Comparison of ENCODE assay signal across 19 cellular contexts in genomic region chr3:111733154-111733553, GRCh38. TPM values are rescaled to one million over a fixed set of nuclear protein-coding genes. Genes with fewer than 3 reads are reported as not detected.
DNase-seq lines count a peak whose midpoint lies in the region; ATAC-seq and TF ChIP-seq lines count a peak whose summit lies in the region.
"Had no signal": no experiment of that assay in that cellular context is flagged by ENCODE, and none has a peak within 500 bp of the region (broad histone marks: within the 10 kb centered on the region; RNA-seq: fewer than 3 reads in every experiment).

No MANE protein-coding gene starts in this region.

- peaks cover 90% of the 10 kb centered on the region for H3K4me1 ChIP-seq in Karpas-422 (ENCODE audit: low read length)
- H3K4me1 ChIP-seq in right lobe of liver, result peaks cover 0 to 42% (median 16%) of the 10 kb centered on the region in 4 donors
- H3K4me1 ChIP-seq in upper lobe of right lung, result peaks cover 4% of the 10 kb centered on the region
- H3K4me1 ChIP-seq: BE2C, neural progenitor cell had no signal

- no peaks in the 10 kb centered on the region for H3K36me3 ChIP-seq in Karpas-422 (ENCODE audit: insufficient read depth, low read length)
- no peaks in the 10 kb centered on the region for H3K36me3 ChIP-seq in right lobe of liver
- no peaks in the 10 kb centered on the region for H3K36me3 ChIP-seq in upper lobe of right lung
- H3K36me3 ChIP-seq: BE2C, neural progenitor cell had no signal

- H3K79me2 ChIP-seq in Karpas-422 (ENCODE audit: low read length), result no peaks in the 10 kb centered on the region

- TF ChIP-seq CTCF in right lobe of liver (IDR thresholded peaks at IDR 0.05), result no peak
- TF ChIP-seq CTCF in upper lobe of right lung (IDR thresholded peaks at IDR 0.05), result no peak

- TF ChIP-seq POLR2A in right lobe of liver (IDR thresholded peaks at IDR 0.05), result peak; percentile 15

- H3K9me2 ChIP-seq in Karpas-422 (replicated peaks; ENCODE audit: insufficient read depth, low read length), result no peaks in the 10 kb centered on the region

- no peaks in the 10 kb centered on the region for H4K20me1 ChIP-seq in Karpas-422 (ENCODE audit: insufficient read depth, low read depth, low read length)

- H3K27ac ChIP-seq in Karpas-422 (ENCODE audit: low read length) (peak overlapping the region; percentile 92), epithelial cell of prostate (peak overlapping the region; percentile 94), right lobe of liver (peak overlapping the region; percentile 77 to 95 (median 85)), upper lobe of right lung (no peak overlapping the region)
- H3K27ac ChIP-seq: neural progenitor cell, testis had no signal

- no peak overlapping the region for H3K4me3 ChIP-seq in Karpas-422 (ENCODE audit: low read length)
- H3K4me3 ChIP-seq in right lobe of liver, result peak overlapping the region; percentile 47 to 65 (median 58)
- H3K4me3 ChIP-seq in upper lobe of right lung, result peak overlapping the region; percentile 35
- H3K4me3 ChIP-seq: GM23338, neural progenitor cell, testis had no signal

- intact Hi-C loops in right lobe of liver (cut with DNase I), result no loop called here
- intact Hi-C loops in upper lobe of right lung (cut with DNase I), result no loop called here

- H3K4me2 ChIP-seq in Karpas-422 (ENCODE audit: low read depth, low read length, poor library complexity, severe bottlenecking), result peak overlapping the region; percentile 8
- H3K4me2 ChIP-seq: GM23338, neural progenitor cell had no signal

- DNase-seq in Karpas-422 (no peak), epithelial cell of prostate (ENCODE audit: low read depth, low spot score) (no peak), right lobe of liver (peak in 1 of 3 donors; percentile 66), upper lobe of right lung (no peak), AML-193 (lab: John Stamatoyannopoulos, UW) (no peak), COLO829 (ENCODE audit: low spot score) (no peak), HPDE6-E6E7 (ENCODE audit: extremely low spot score) (no peak)
- DNase-seq: activated CD4-positive, alpha-beta T cell treated with anti-CD3 and anti-CD28 coated beads, Interleukin-2, amount 50 U/mL, for 4 hours; BE2C; caudate nucleus; head of caudate nucleus; NCI-H1092; NCI-H2081 treated with DMSO at 0.1 percent for 48 hours; NCI-H510A treated with DMSO at 0.1 percent for 48 hours; SHP77; testis had no signal

- H3K9ac ChIP-seq in Karpas-422 (ENCODE audit: low read length), result 0 out of 2 replicates have a peak overlapping the region, but pooled peaks have one; percentile 11
- H3K9ac ChIP-seq: neural progenitor cell had no signal

- H3K9me3 ChIP-seq in Karpas-422 (ENCODE audit: low read length) (no peaks in the 10 kb centered on the region), right lobe of liver (no peaks in the 10 kb centered on the region), upper lobe of right lung (no peaks in the 10 kb centered on the region)
- H3K9me3 ChIP-seq: BE2C, testis had no signal

- ATAC-seq in right lobe of liver (peak; percentile 64 to 77 (median 68)), upper lobe of right lung (peak; percentile 26)

- H2AFZ ChIP-seq in Karpas-422 (ENCODE audit: low read length), result no peak overlapping the region
- H2AFZ ChIP-seq: GM23338, neural progenitor cell had no signal

- WGBS in right lobe of liver (ENCODE audit: insufficient coverage, low coverage, low lambda C conversion rate, missing lambda C conversion rate), result 17% methylated on average over 5 of the region's 5 CpGs

- H3K27me3 ChIP-seq in Karpas-422 (ENCODE audit: low read length) (no peaks in the 10 kb centered on the region), right lobe of liver (no peaks in the 10 kb centered on the region), upper lobe of right lung (no peaks in the 10 kb centered on the region)
- H3K27me3 ChIP-seq: neural progenitor cell, testis had no signal

RNA-seq across cellular contexts. Expression of gene PLCXD2, which starts 58.7 kb away (rescaled TPM):
- total RNA-seq in Karpas-422 (2014; rRNA removed; shearing (Covaris generic); ENCODE audit: low replicate concordance), result 3.0 and 4.5 TPM in 2 replicates
- 10 to 100 TPM in 4 of 6 experiments, 1 to 10 TPM in 2; 7.1 to 27.3 (median 17.2) TPM for total RNA-seq in right lobe of liver
- total RNA-seq in upper lobe of right lung, result 12.4 TPM
- total RNA-seq: G401 had no signal
